In the genomic region with DNA sequence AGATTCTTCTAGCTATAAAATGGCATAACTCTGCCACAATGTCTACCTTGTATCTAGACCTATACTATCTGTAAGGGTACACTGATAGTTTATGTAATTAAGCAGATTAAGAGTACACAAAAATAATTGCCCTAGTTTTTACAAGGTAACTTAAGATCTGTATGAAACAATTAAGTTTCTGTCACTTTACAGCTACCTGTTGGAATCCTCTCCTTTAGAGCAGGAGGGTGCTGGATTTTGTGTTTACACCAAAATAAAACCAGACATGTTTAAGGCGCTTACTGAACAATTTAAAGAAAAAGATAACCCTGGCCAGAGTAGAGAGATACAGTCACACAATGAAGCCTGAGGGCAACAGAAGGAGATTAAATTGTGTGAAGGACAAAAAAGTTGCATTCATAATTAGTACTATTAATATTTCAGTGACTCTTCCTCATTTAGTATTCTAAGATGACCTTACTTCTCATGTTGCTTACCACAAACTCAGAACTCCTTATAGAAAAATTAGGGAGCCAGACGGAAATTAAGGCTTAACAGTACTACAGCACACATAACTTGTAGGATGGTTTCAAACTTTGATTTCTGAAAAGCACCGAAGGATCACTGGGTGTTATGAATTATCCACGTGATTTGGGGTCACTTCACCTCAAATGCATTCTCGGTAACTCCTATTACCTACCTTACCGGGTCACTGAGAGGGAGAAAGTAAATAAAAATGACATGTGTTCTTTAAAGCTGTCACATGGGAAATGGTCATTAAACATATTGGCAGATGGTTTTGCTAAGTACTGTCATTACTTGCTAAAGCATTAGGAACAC, we compare ENCODE assay signal across 8 cellular contexts. TPM values are rescaled to one million over a fixed set of nuclear protein-coding genes. Genes with fewer than 3 reads are reported as not detected.
A peak's percentile ranks its signal among the peaks of the same experiment; 100 is the strongest.
DNase-seq lines count a peak whose midpoint lies in the region; ATAC-seq and TF ChIP-seq lines count a peak whose summit lies in the region.

No MANE protein-coding gene starts in this region.

- H3K36me3 ChIP-seq in colonic mucosa = no peaks in the 10 kb centered on the region

- peaks cover 30% of the 10 kb centered on the region for H3K36me3 Mint-ChIP-seq in nephron (ENCODE audit: low read depth)

- no peaks in the 10 kb centered on the region for H3K27me3 ChIP-seq in colonic mucosa

- H3K4me3 Mint-ChIP-seq in nephron = peak overlapping the region; percentile 94 to 98 (median 96)

- peak overlapping the region; percentile 76 for H3K4me3 ChIP-seq in GM12875 (ENCODE audit: low read depth, low read length)
- H3K4me3 ChIP-seq in LNCaP clone FGC (ENCODE audit: low read depth, low read length) = peak overlapping the region; percentile 73
- peak overlapping the region; percentile 88 for H3K4me3 ChIP-seq in colonic mucosa

- TF ChIP-seq CTCF in GM12875 (IDR thresholded peaks at IDR 0.05; ENCODE audit: borderline replicate concordance, insufficient read depth, low read depth, low read length) = no peak
- TF ChIP-seq CTCF in LNCaP clone FGC (IDR thresholded peaks at IDR 0.05; ENCODE audit: control insufficient read depth, extremely low read depth, insufficient read depth) = no peak
- TF ChIP-seq CTCF in colonic mucosa (IDR thresholded peaks at IDR 0.05) = no peak
- no peak for TF ChIP-seq CTCF in nephron (IDR thresholded peaks at IDR 0.05; ENCODE audit: unreplicated experiment in 3 of 3)

- DNase-seq in LNCaP clone FGC (ENCODE audit: low read depth) (no peak), colonic mucosa (no peak), NCI-H187 (lab: John Stamatoyannopoulos, UW) (no peak), NCI-H1105 treated with DMSO at 0.1 percent for 48 hours (lab: John Stamatoyannopoulos, UW) (no peak), foreskin melanocyte (no peak)

- peak overlapping the region; percentile 97 to 99 for H3K9ac ChIP-seq in colonic mucosa (ENCODE audit: low read depth in 2 of 2, low read length in 2 of 2)

- no peaks in the 10 kb centered on the region for H3K27me3 Mint-ChIP-seq in nephron (ENCODE audit: low read depth)

- intact Hi-C loops in colonic mucosa (cut with DNase I) = no loop called here

- peaks cover 31% of the 10 kb centered on the region for H3K4me1 Mint-ChIP-seq in nephron

- no peaks in the 10 kb centered on the region for H3K9me3 ChIP-seq in colonic mucosa

- H3K9me3 Mint-ChIP-seq in nephron = no peaks in the 10 kb centered on the region

- peak overlapping the region; percentile 88 to 99 (median 98) for H3K27ac Mint-ChIP-seq in nephron

- peak overlapping the region; percentile 96 for H3K27ac ChIP-seq in colonic mucosa

- no peaks in the 10 kb centered on the region for H3K4me1 ChIP-seq in colonic mucosa

- peak; percentile 39 for ATAC-seq in GM21786 (IDR thresholded peaks at IDR 0.05; ENCODE audit: unreplicated experiment)

RNA-seq across cellular contexts. Expression of a gene that starts 1.0 kb away (rescaled TPM):
- 10 to 100 TPM; 52.4 to 80.7 TPM for total RNA-seq in colonic mucosa
